In the genomic region with DNA sequence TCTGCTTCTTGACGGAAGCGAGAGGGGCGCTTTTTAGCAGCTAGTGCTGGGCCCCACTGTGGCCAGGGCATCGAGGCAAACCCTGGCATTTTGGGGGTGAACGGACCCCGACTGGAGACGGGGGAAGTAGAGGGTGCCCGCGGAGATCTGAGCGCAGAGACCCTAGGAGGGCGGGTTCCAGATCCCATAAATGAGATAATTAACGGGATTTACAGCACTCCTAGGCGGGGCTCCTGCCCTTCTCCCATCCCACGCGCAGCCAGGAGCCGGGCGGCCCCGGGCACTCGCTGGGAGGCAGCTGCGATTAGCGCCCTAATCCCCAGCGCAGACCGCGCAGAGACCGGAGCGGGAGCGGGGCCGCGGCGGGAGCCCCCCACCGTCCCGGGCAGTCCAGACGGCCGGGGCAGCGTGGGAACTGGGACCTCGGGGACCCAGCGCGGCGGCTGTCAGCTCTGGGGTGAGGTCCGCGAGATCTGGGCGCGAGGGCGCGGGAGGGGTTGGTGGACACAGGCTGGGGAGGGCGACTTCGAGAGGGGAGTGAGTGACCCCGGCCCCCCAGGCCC, we compare ENCODE assay signal across 8 cellular contexts. TPM values are rescaled to one million over a fixed set of nuclear protein-coding genes. Genes with fewer than 3 reads are reported as not detected.
DNase-seq lines count a peak whose midpoint lies in the region; ATAC-seq, FAIRE-seq and TF ChIP-seq lines count a peak whose summit lies in the region.

No MANE protein-coding gene starts in this region.

- peak overlapping the region; percentile 48 for H3K9ac ChIP-seq in PC-3 (ENCODE audit: low read length)

- H3K36me3 Mint-ChIP-seq in Calu3 (ENCODE audit: insufficient read depth, unreplicated experiment) = peaks cover 9% of the 10 kb centered on the region

- no peaks in the 10 kb centered on the region for H4K20me1 ChIP-seq in PC-3 (ENCODE audit: low read length)

- FAIRE-seq in pancreas (lab: Jason Lieb, UNC) = no peak

- 15 to 16% methylated on average over 41 to 48 of the region's 48 CpGs for WGBS in pancreas, 2 donors

- ATAC-seq in PC-3 = peak; percentile 35
- peak in 3 of 4 donors; percentile 16 to 42 (median 33) for ATAC-seq in pancreas

- H3K9me3 Mint-ChIP-seq in Calu3 (ENCODE audit: low read depth, unreplicated experiment) = no peaks in the 10 kb centered on the region

- peak overlapping the region; percentile 77 for H2AFZ ChIP-seq in PC-3 (ENCODE audit: low read length)

- POLR2A ChIA-PET in PC-3 (lab: Charles Lee; ENCODE audit: unreplicated experiment) = no interaction called here

- no peaks in the 10 kb centered on the region for H3F3A ChIP-seq in PC-3 (ENCODE audit: low read length, unreplicated experiment)

- CTCF ChIA-PET in Calu3 (lab: Charles Lee) = no interaction called here
- CTCF ChIA-PET in PC-3 (lab: Charles Lee) = no interaction called here

- DNase-seq in Calu3 (no peak), PC-3 (no peak), fibroblast of the aortic adventitia (ENCODE audit: low read depth) (no peak), pancreas (peak in 3 of 6 donors; percentile 25 to 79 (median 65)), NCI-H510A treated with DMSO at 0.1 percent for 48 hours (lab: John Stamatoyannopoulos, UW) (no peak), NCI-H1105 treated with DMSO at 0.1 percent for 48 hours (lab: John Stamatoyannopoulos, UW) (no peak), GM19240 (ENCODE audit: insufficient read length, low spot score) (no peak), NOMO-1 (lab: John Stamatoyannopoulos, UW; ENCODE audit: unreplicated experiment in 2 of 2) (no peak)

- H3K36me3 ChIP-seq in PC-3 (ENCODE audit: low read depth, low read length) (no peaks in the 10 kb centered on the region), pancreas (no peaks in the 10 kb centered on the region)

- TF ChIP-seq CTCF in Calu3 (IDR thresholded peaks at IDR 0.05; ENCODE audit: unreplicated experiment) (no peak), PC-3 (conservative IDR thresholded peaks at IDR 0.05; ENCODE audit: low read depth, low read length) (no peak), fibroblast of the aortic adventitia (IDR thresholded peaks at IDR 0.05; ENCODE audit: insufficient read depth, low read length) (no peak), pancreas (IDR thresholded peaks at IDR 0.05) (no peak)

- H3K9me3 ChIP-seq in PC-3 (ENCODE audit: low read length) (no peaks in the 10 kb centered on the region), pancreas (no peaks in the 10 kb centered on the region)

- H3K4me1 Mint-ChIP-seq in Calu3 (ENCODE audit: low read depth, unreplicated experiment) = peaks cover 21% of the 10 kb centered on the region

- H3K27me3 ChIP-seq in PC-3 (ENCODE audit: low read length) (no peaks in the 10 kb centered on the region), pancreas (no peaks in the 10 kb centered on the region)

- no peaks in the 10 kb centered on the region for H3K9me2 ChIP-seq in PC-3 (replicated peaks; ENCODE audit: low read length)

- BruUV-seq in Calu3 (replicated peaks; lab: Mats Ljungman, UMichigan) (no TSS peak), PC-3 (replicated peaks; lab: Mats Ljungman, UMichigan) (no TSS peak)

- H3K4me3 Mint-ChIP-seq in Calu3 (ENCODE audit: low read depth, unreplicated experiment) = peak overlapping the region; percentile 71

- H3K27ac ChIP-seq in PC-3 (ENCODE audit: low read length) (no peak overlapping the region), pancreas (peak overlapping the region; percentile 36 to 78 (median 68))

- H3K4me1 ChIP-seq in PC-3 (ENCODE audit: insufficient read depth, low read length) (peaks cover 40% of the 10 kb centered on the region), pancreas (peaks cover 0 to 7% (median 5%) of the 10 kb centered on the region in 3 donors)

- no peak overlapping the region for H3K27ac Mint-ChIP-seq in Calu3 (ENCODE audit: unreplicated experiment)

- peak overlapping the region; percentile 77 for H3K4me3 ChIP-seq in PC-3 (ENCODE audit: low read length)
- peak overlapping the region; percentile 71 for H3K4me3 ChIP-seq in fibroblast of the aortic adventitia (ENCODE audit: low read depth, low read length)
- H3K4me3 ChIP-seq in pancreas = peak overlapping the region; percentile 50 to 76 (median 63)

- H3K79me2 ChIP-seq in PC-3 (ENCODE audit: low read length) = peaks cover 18% of the 10 kb centered on the region; the same call in 1 of the 2 replicates

- H3K4me2 ChIP-seq in PC-3 (ENCODE audit: low read length) = peak overlapping the region; percentile 88

- intact Hi-C loops in Calu3 (cut with micrococcal nuclease; ENCODE audit: unreplicated experiment) = no loop called here
- intact Hi-C loops in PC-3 (cut with micrococcal nuclease) = loop anchor here (5.0 kb wide), 1 partner anchor 39 kb away; no protein-coding TSS in a partner anchor
- intact Hi-C loops in pancreas (cut with DNase I) = no loop called here

- peaks cover 43% of the 10 kb centered on the region for H3K27me3 Mint-ChIP-seq in Calu3 (ENCODE audit: unreplicated experiment)

RNA-seq across cellular contexts. Expression of a gene that starts 0.7 kb away (rescaled TPM):
- total RNA-seq in Calu3 (2022) (0.54 and 0.66 TPM in 2 replicates), PC-3 (2014; rRNA removed) (5.0 and 7.8 TPM in 2 replicates), fibroblast of the aortic adventitia (ENCODE audit: low replicate concordance) (2.3 and 27.9 TPM in 2 replicates), pancreas (10 to 100 TPM; 19.3 to 48.2 (median 26.2) TPM)
- polyA plus RNA-seq in pancreas = 10 to 100 TPM in 1 of 2 donors, 1 to 10 TPM in 1; 10.0 to 14.6 TPM
